1 cellular context compared by ENCODE assay signal in genomic region chr3:48664313-48664644, GRCh38.
TF ChIP-seq lines count a peak whose summit lies in the region.

No MANE protein-coding gene starts in this region.

TF ChIP-seq in IMR-90, 13 proteins besides CTCF, POLR2A, EP300 and RAD21:
- TF ChIP-seq CEBPB (IDR thresholded peaks at IDR 0.05; ENCODE audit: low read depth, low read length) (no peak), RFX5 (IDR thresholded peaks at IDR 0.05; ENCODE audit: low read depth, low read length) (no peak), MAFK (IDR thresholded peaks at IDR 0.05; ENCODE audit: low read depth, low read length) (no peak)
